Comparison of ENCODE assay signal across 24 cellular contexts in genomic region chr20:19601133-19601810, GRCh38.
DNase-seq lines count a peak whose midpoint lies in the region; ATAC-seq, FAIRE-seq and TF ChIP-seq lines count a peak whose summit lies in the region.
"Had no signal": no experiment of that assay in that cellular context is flagged by ENCODE, and none has a peak within 500 bp of the region (broad histone marks: within the 10 kb centered on the region; RNA-seq: fewer than 3 reads in every experiment).

No MANE protein-coding gene starts in this region.

- FAIRE-seq in bronchial epithelial cell (lab: Jason Lieb, UNC): peak; percentile 7
- FAIRE-seq: A549, D721Med, G401.6, GM19239 had no signal

- H3K4me3 ChIP-seq in bronchial epithelial cell (ENCODE audit: low read depth, low read length) (no peak overlapping the region), gastrocnemius medialis (no peak overlapping the region)
- H3K4me3 ChIP-seq: A549; BLaER1 treated with 17β-estradiol and CSF1 and Interleukin-3, amounts not matched to agents 10 nM and 100 nM; GM23338 had no signal

- DNase-seq in HT1080 (ENCODE audit: low read depth) (peak; percentile 33), bronchial epithelial cell (ENCODE audit: low read depth) (no peak), myocyte (ENCODE audit: low read depth) (peak; percentile 72), gastrocnemius medialis (no peak), NCI-H2227 (lab: John Stamatoyannopoulos, UW; ENCODE audit: unreplicated experiment) (no peak), DMS53 (lab: John Stamatoyannopoulos, UW) (no peak), NOMO-1 treated with DMSO at 0.1 percent for 48 hours (lab: John Stamatoyannopoulos, UW; ENCODE audit: unreplicated experiment) (no peak)
- DNase-seq: 8988T; ACHN; AML-193; BE2C; CD4-positive, alpha-beta T cell; CD8-positive, alpha-beta memory T cell; DMS 273 treated with DMSO at 0.1 percent for 48 hours; DND-41; H9 had no signal

- TF ChIP-seq CTCF in bronchial epithelial cell (IDR thresholded peaks at IDR 0.05; ENCODE audit: insufficient read depth, low read length, severe bottlenecking): no peak
- no peak for TF ChIP-seq CTCF in gastrocnemius medialis (IDR thresholded peaks at IDR 0.05 in 4 of 5, conservative IDR thresholded peaks at IDR 0.05 in 1 of 5)

- no peaks in the 10 kb centered on the region for H3K36me3 ChIP-seq in bronchial epithelial cell (ENCODE audit: control insufficient read depth, insufficient read depth, low read length)
- H3K36me3 ChIP-seq in gastrocnemius medialis: no peaks in the 10 kb centered on the region
- H3K36me3 ChIP-seq: BE2C; BLaER1 treated with 17β-estradiol and CSF1 and Interleukin-3, amounts not matched to agents 10 nM and 100 nM had no signal

- H3K9me3 ChIP-seq in gastrocnemius medialis: no peaks in the 10 kb centered on the region
- H3K9me3 ChIP-seq: A549; BE2C; BLaER1 treated with 17β-estradiol and CSF1 and Interleukin-3, amounts not matched to agents 10 nM and 100 nM had no signal

- peak overlapping the region in 3 of 4 donors; percentile 21 to 39 (median 37) for H3K27ac ChIP-seq in gastrocnemius medialis
- H3K27ac ChIP-seq: A549; BLaER1 treated with 17β-estradiol and CSF1 and Interleukin-3, amounts not matched to agents 10 nM and 100 nM had no signal

- ATAC-seq in gastrocnemius medialis (peak; percentile 42 to 56), GM19455 (IDR thresholded peaks at IDR 0.05; ENCODE audit: unreplicated experiment) (no peak)
- ATAC-seq: A549, GM23338, HCT116 had no signal

- no peak for TF ChIP-seq POLR2A in gastrocnemius medialis (IDR thresholded peaks at IDR 0.05)

- H3K27me3 ChIP-seq in bronchial epithelial cell (ENCODE audit: control insufficient read depth, insufficient read depth, low read length) (no peaks in the 10 kb centered on the region), gastrocnemius medialis (no peaks in the 10 kb centered on the region)
- H3K27me3 ChIP-seq: BE2C; BLaER1 treated with 17β-estradiol and CSF1 and Interleukin-3, amounts not matched to agents 10 nM and 100 nM had no signal

- peaks cover 24 to 34% of the 10 kb centered on the region in 2 donors for H3K4me1 ChIP-seq in gastrocnemius medialis
- H3K4me1 ChIP-seq: A549, BE2C had no signal

- in situ Hi-C loops in gastrocnemius medialis (cut with MboI; ENCODE audit: low sequenced_read_pairs in 4 of 4): no loop called here

- intact Hi-C loops in gastrocnemius medialis (cut with DNase I; ENCODE audit: low total_unique reads): no loop called here

Comparison
In these comparisons a context has a peak if more than half of its experiments do, and no peak if none do; other contexts are left out.
1. DNase-seq: peak in HT1080 (single experiment) and myocyte (single experiment); none in bronchial epithelial cell (single experiment), gastrocnemius medialis (0 of 2), NCI-H2227 (single experiment), DMS53 (single experiment) and NOMO-1 treated with DMSO at 0.1 percent for 48 hours (single experiment).